Comparison of ENCODE assay signal across 11 cellular contexts in the genomic region with DNA sequence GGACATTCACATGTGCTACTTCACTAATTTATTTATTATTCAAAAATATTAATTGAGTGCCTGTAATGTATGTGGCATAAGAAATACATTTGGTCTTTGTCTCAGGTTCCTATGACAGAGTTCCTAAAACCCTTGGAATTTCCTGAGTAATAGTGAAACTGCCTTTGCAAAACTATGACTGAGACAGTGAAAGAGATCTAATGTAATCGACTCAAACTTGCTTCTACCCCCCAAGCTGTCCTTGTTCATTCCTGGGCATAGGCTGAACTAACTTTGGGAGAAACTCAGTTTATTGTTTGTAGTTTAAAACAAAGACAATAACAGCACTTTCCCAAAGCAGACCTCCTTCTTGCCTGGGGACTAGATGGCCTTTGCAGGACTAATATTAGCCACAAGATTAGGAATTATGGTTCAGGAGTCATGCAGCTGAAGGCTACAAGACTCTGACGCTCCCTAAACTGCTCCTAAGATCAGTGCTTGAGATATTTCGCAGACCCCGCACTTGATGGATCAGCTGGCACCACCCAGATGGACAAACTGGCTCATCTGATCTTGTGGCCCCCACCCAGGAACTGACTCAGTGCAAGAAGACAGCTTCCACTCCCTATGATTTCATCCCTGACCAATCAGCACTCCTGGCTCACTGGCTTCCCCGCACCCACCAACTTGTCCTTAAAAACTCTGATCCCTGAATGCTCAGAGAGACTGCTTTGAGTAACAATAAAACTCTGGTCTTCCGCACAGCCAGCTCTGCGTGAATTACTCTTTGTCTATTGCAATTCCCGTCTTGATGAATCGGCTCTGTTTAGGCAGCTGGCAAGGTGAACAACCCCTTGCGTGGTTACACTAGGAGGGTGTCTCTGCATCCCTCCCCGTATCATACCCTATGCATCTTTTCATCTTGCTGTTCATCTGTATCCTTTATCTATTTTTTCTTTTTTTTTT. TPM values are rescaled to one million over a fixed set of nuclear protein-coding genes. Genes with fewer than 3 reads are reported as not detected.
DNase-seq lines count a peak whose midpoint lies in the region; TF ChIP-seq lines count a peak whose summit lies in the region.
"Had no signal": no experiment of that assay in that cellular context is flagged by ENCODE, and none has a peak within 500 bp of the region (broad histone marks: within the 10 kb centered on the region; RNA-seq: fewer than 3 reads in every experiment).

No MANE protein-coding gene starts in this region.

- H3K4me3 Mint-ChIP-seq in neural crest cell, result peak overlapping the region; percentile 0
- no peak overlapping the region for H3K4me3 Mint-ChIP-seq in activated naive CD4-positive, alpha-beta T cell treated with anti-CD3 and anti-CD28 coated beads for 36 hours
- H3K4me3 Mint-ChIP-seq: activated B cell treated with CpG ODN at 0.5 μM for 24 hours; naive thymus-derived CD8-positive, alpha-beta T cell had no signal

- no peak overlapping the region for H3K4me3 ChIP-seq in ascending aorta
- H3K4me3 ChIP-seq: BLaER1 treated with 17β-estradiol and CSF1 and Interleukin-3, amounts not matched to agents 10 nM and 100 nM had no signal

- H3K4me1 ChIP-seq in ascending aorta, result no peaks in the 10 kb centered on the region

- TF ChIP-seq CTCF in neural crest cell (conservative IDR thresholded peaks at IDR 0.05) (no peak), ascending aorta (IDR thresholded peaks at IDR 0.05) (no peak)

- peak overlapping the region; percentile 15 for H3K27ac Mint-ChIP-seq in neural crest cell (ENCODE audit: unreplicated experiment)
- H3K27ac Mint-ChIP-seq in activated naive CD4-positive, alpha-beta T cell treated with anti-CD3 and anti-CD28 coated beads for 36 hours, result no peak overlapping the region
- H3K27ac Mint-ChIP-seq: activated B cell treated with CpG ODN at 0.5 μM for 24 hours had no signal

- peaks cover 6% of the 10 kb centered on the region for H3K9me3 Mint-ChIP-seq in neural crest cell
- H3K9me3 Mint-ChIP-seq in activated naive CD4-positive, alpha-beta T cell treated with anti-CD3 and anti-CD28 coated beads for 36 hours, result no peaks in the 10 kb centered on the region
- H3K9me3 Mint-ChIP-seq: activated B cell treated with CpG ODN at 0.5 μM for 24 hours; naive thymus-derived CD8-positive, alpha-beta T cell had no signal

- H3K4me1 Mint-ChIP-seq in neural crest cell, result peaks cover 35% of the 10 kb centered on the region
- H3K4me1 Mint-ChIP-seq in activated naive CD4-positive, alpha-beta T cell treated with anti-CD3 and anti-CD28 coated beads for 36 hours (ENCODE audit: low read depth), result no peaks in the 10 kb centered on the region
- H3K4me1 Mint-ChIP-seq: activated B cell treated with CpG ODN at 0.5 μM for 24 hours; naive thymus-derived CD8-positive, alpha-beta T cell had no signal

- H3K9me3 ChIP-seq in ascending aorta, result no peaks in the 10 kb centered on the region
- H3K9me3 ChIP-seq: BLaER1 treated with 17β-estradiol and CSF1 and Interleukin-3, amounts not matched to agents 10 nM and 100 nM had no signal

- CTCF ChIA-PET in activated naive CD4-positive, alpha-beta T cell treated with anti-CD3 and anti-CD28 coated beads for 36 hours (lab: Charles Lee), result interaction anchor here (0.7 to 1.0 kb wide), 3 partner anchors 35 to 1032 kb away, joined by 3 to 5 read pairs (median 3); no protein-coding TSS in a partner anchor

- H3K36me3 Mint-ChIP-seq in neural crest cell (ENCODE audit: low read depth), result no peaks in the 10 kb centered on the region
- H3K36me3 Mint-ChIP-seq in activated naive CD4-positive, alpha-beta T cell treated with anti-CD3 and anti-CD28 coated beads for 36 hours (ENCODE audit: low read depth), result no peaks in the 10 kb centered on the region

- DNase-seq in CD1c-positive myeloid dendritic cell (ENCODE audit: extremely low spot score) (peak; percentile 21), T1000 (lab: John Stamatoyannopoulos, UW) (peak; percentile 24), fibroblast of peridontal ligament (ENCODE audit: extremely low read depth) (peak; percentile 60), neural crest cell (ENCODE audit: low read depth, low spot score) (no peak), superior temporal gyrus (ENCODE audit: extremely low spot score) (no peak), ascending aorta (ENCODE audit: low spot score in 2 of 2) (no peak), NCI-H510A treated with DMSO at 0.1 percent for 48 hours (lab: John Stamatoyannopoulos, UW) (no peak)
- DNase-seq in activated naive CD4-positive, alpha-beta T cell treated with anti-CD3 and anti-CD28 coated beads for 36 hours, result no peak
- DNase-seq: activated B cell treated with CpG ODN at 0.5 μM for 24 hours; naive thymus-derived CD8-positive, alpha-beta T cell had no signal

- no peaks in the 10 kb centered on the region for H3K36me3 ChIP-seq in ascending aorta
- H3K36me3 ChIP-seq: BLaER1 treated with 17β-estradiol and CSF1 and Interleukin-3, amounts not matched to agents 10 nM and 100 nM had no signal

- intact Hi-C loops in ascending aorta (cut with DNase I), result loop anchor here (5.0 kb wide), 1 partner anchor 36 kb away; no protein-coding TSS in a partner anchor
- intact Hi-C loops in activated naive CD4-positive, alpha-beta T cell treated with anti-CD3 and anti-CD28 coated beads for 36 hours (cut with micrococcal nuclease), result no loop called here

- no peaks in the 10 kb centered on the region for H3K27me3 Mint-ChIP-seq in neural crest cell (ENCODE audit: low read depth)
- peaks cover 14% of the 10 kb centered on the region for H3K27me3 Mint-ChIP-seq in activated naive CD4-positive, alpha-beta T cell treated with anti-CD3 and anti-CD28 coated beads for 36 hours (ENCODE audit: low read depth)

- H3K27ac ChIP-seq in ascending aorta, result no peak overlapping the region
- H3K27ac ChIP-seq: BLaER1 treated with 17β-estradiol and CSF1 and Interleukin-3, amounts not matched to agents 10 nM and 100 nM had no signal

- H3K27me3 ChIP-seq in ascending aorta, result no peaks in the 10 kb centered on the region
- H3K27me3 ChIP-seq: BLaER1 treated with 17β-estradiol and CSF1 and Interleukin-3, amounts not matched to agents 10 nM and 100 nM had no signal

RNA-seq across cellular contexts. Expression of a gene that starts 27.0 kb away (rescaled TPM):
- total RNA-seq in neural crest cell, result 19.3 and 21.4 TPM in 2 replicates
- 4.2 TPM for total RNA-seq in ascending aorta
- 10 to 100 TPM; 15.4 to 15.6 TPM for total RNA-seq in activated naive CD4-positive, alpha-beta T cell treated with anti-CD3 and anti-CD28 coated beads for 36 hours

Comparison
In these comparisons a context has a peak if more than half of its experiments do, and no peak if none do; other contexts are left out.
1. DNase-seq: peak in CD1c-positive myeloid dendritic cell (single experiment), T1000 (single experiment) and fibroblast of peridontal ligament (single experiment); none in neural crest cell (single experiment), superior temporal gyrus (single experiment), ascending aorta (0 of 2), NCI-H510A treated with DMSO at 0.1 percent for 48 hours (single experiment) and activated naive CD4-positive, alpha-beta T cell treated with anti-CD3 and anti-CD28 coated beads for 36 hours (single experiment).